Comparison of ENCODE assay signal across 13 cellular contexts in the genomic region with DNA sequence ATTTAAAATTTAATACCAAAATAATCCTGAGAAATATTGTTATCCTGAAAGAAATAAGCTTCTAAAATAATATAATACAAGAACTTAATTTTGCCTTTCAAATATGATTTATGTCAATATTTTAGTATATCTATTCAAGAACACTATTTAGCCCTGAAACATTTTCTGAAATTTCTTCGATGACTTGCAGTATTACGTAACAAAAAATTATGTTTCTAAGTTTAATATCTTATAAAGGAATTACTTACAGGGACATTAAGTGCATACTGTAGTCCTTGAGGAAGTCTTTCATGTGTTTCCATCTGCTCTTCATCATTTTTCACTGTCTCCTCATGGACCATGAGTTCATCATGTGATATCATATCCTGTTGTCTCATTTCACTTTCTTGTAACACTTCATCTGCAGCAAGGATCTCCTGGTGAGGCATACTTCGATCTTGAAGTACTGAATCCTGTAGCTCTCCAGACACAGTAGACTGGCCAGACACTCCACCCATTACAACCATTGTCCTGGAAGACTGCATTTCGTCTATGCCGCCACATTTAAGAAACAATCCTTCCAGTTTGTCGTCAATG.
A peak's percentile ranks its signal among the peaks of the same experiment; 100 is the strongest.
DNase-seq lines count a peak whose midpoint lies in the region; TF ChIP-seq lines count a peak whose summit lies in the region.
"Had no signal": no experiment of that assay in that cellular context is flagged by ENCODE, and none has a peak within 500 bp of the region (broad histone marks: within the 10 kb centered on the region; RNA-seq: fewer than 3 reads in every experiment).

No MANE protein-coding gene starts in this region.

- no peak for TF ChIP-seq CTCF in epithelial cell of proximal tubule (conservative IDR thresholded peaks at IDR 0.05; ENCODE audit: low read depth, low read length)

- H3K4me1 Mint-ChIP-seq in activated naive CD4-positive, alpha-beta T cell treated with anti-CD3 and anti-CD28 coated beads for 36 hours (ENCODE audit: low read depth): peaks cover 51% of the 10 kb centered on the region
- H3K4me1 Mint-ChIP-seq in stimulated activated naive CD8-positive, alpha-beta T cell treated with anti-CD3 and anti-CD28 coated beads, Interleukin-15, Interleukin-2, amounts not matched to agents 100 ng/mL and 50 ng/mL, for 24 hours (ENCODE audit: low read depth): peaks cover 52% of the 10 kb centered on the region

- H3K36me3 Mint-ChIP-seq in activated naive CD4-positive, alpha-beta T cell treated with anti-CD3 and anti-CD28 coated beads for 36 hours (ENCODE audit: low read depth): peaks cover 38% of the 10 kb centered on the region
- peaks cover 54% of the 10 kb centered on the region for H3K36me3 Mint-ChIP-seq in stimulated activated naive CD8-positive, alpha-beta T cell treated with anti-CD3 and anti-CD28 coated beads, Interleukin-15, Interleukin-2, amounts not matched to agents 100 ng/mL and 50 ng/mL, for 24 hours (ENCODE audit: low read depth)

- DNase-seq in activated naive CD4-positive, alpha-beta T cell treated with anti-CD3 and anti-CD28 coated beads for 36 hours: peak; percentile 22
- DNase-seq in activated naive CD4-positive, alpha-beta T cell (lab: John Stamatoyannopoulos, UW): no peak
- peak; percentile 26 for DNase-seq in RPMI7951 (ENCODE audit: low read depth)
- DNase-seq in epithelial cell of proximal tubule (ENCODE audit: low read depth): peak; percentile 62
- no peak for DNase-seq in NOMO-1 treated with dmso at 0.1 percent for 144 hours (lab: John Stamatoyannopoulos, UW; ENCODE audit: unreplicated experiment)
- DNase-seq in GF-D8 (lab: John Stamatoyannopoulos, UW): no peak
- DNase-seq in NCI-H1694 (lab: John Stamatoyannopoulos, UW): no peak
- DNase-seq: activated effector memory CD4-positive, alpha-beta T cell treated with anti-CD3 and anti-CD28 coated beads, Interleukin-2, amount 50 U/mL, for 16 hours; BE2C; stimulated activated CD4-positive, alpha-beta T cell treated with anti-CD3 and anti-CD28 coated beads, Interleukin-4, amount 100 ng/mL, for 4 hours had no signal

- CTCF ChIA-PET in activated naive CD4-positive, alpha-beta T cell treated with anti-CD3 and anti-CD28 coated beads for 36 hours (lab: Charles Lee): no interaction called here

- intact Hi-C loops in activated naive CD4-positive, alpha-beta T cell treated with anti-CD3 and anti-CD28 coated beads for 36 hours (cut with micrococcal nuclease): loop anchor here (1.0 kb wide), 1 partner anchor 62 kb away; the partner anchor contains the start of gene ZNF148

- H3K27ac Mint-ChIP-seq in activated naive CD4-positive, alpha-beta T cell treated with anti-CD3 and anti-CD28 coated beads for 36 hours: peak overlapping the region; percentile 9
- peak overlapping the region; percentile 14 for H3K27ac Mint-ChIP-seq in stimulated activated naive CD8-positive, alpha-beta T cell treated with anti-CD3 and anti-CD28 coated beads, Interleukin-15, Interleukin-2, amounts not matched to agents 100 ng/mL and 50 ng/mL, for 24 hours

- H3K4me3 ChIP-seq in epithelial cell of proximal tubule (ENCODE audit: low read depth, low read length): no peak overlapping the region
- H3K4me3 ChIP-seq: hepatocyte, prostate gland had no signal

- H3K9me3 Mint-ChIP-seq in activated naive CD4-positive, alpha-beta T cell treated with anti-CD3 and anti-CD28 coated beads for 36 hours: no peaks in the 10 kb centered on the region
- H3K9me3 Mint-ChIP-seq in stimulated activated naive CD8-positive, alpha-beta T cell treated with anti-CD3 and anti-CD28 coated beads, Interleukin-15, Interleukin-2, amounts not matched to agents 100 ng/mL and 50 ng/mL, for 24 hours: no peaks in the 10 kb centered on the region

- H3K27me3 Mint-ChIP-seq in activated naive CD4-positive, alpha-beta T cell treated with anti-CD3 and anti-CD28 coated beads for 36 hours (ENCODE audit: low read depth): no peaks in the 10 kb centered on the region
- no peaks in the 10 kb centered on the region for H3K27me3 Mint-ChIP-seq in stimulated activated naive CD8-positive, alpha-beta T cell treated with anti-CD3 and anti-CD28 coated beads, Interleukin-15, Interleukin-2, amounts not matched to agents 100 ng/mL and 50 ng/mL, for 24 hours

- H3K4me3 Mint-ChIP-seq in activated naive CD4-positive, alpha-beta T cell treated with anti-CD3 and anti-CD28 coated beads for 36 hours: no peak overlapping the region
- no peak overlapping the region for H3K4me3 Mint-ChIP-seq in stimulated activated naive CD8-positive, alpha-beta T cell treated with anti-CD3 and anti-CD28 coated beads, Interleukin-15, Interleukin-2, amounts not matched to agents 100 ng/mL and 50 ng/mL, for 24 hours

Comparison
In these comparisons a context has a peak if more than half of its experiments do, and no peak if none do; other contexts are left out.
1. DNase-seq: peak in activated naive CD4-positive, alpha-beta T cell treated with anti-CD3 and anti-CD28 coated beads for 36 hours (single experiment), RPMI7951 (single experiment) and epithelial cell of proximal tubule (single experiment); none in activated naive CD4-positive, alpha-beta T cell (0 of 4), NOMO-1 treated with dmso at 0.1 percent for 144 hours (single experiment), GF-D8 (single experiment) and NCI-H1694 (single experiment).